29 cellular contexts compared by ENCODE assay signal in genomic region chr4:119589165-119589564, GRCh38. TPM values are rescaled to one million over a fixed set of nuclear protein-coding genes. Genes with fewer than 3 reads are reported as not detected.
DNase-seq lines count a peak whose midpoint lies in the region; ATAC-seq, FAIRE-seq and TF ChIP-seq lines count a peak whose summit lies in the region.
"Had no signal": no experiment of that assay in that cellular context is flagged by ENCODE, and none has a peak within 500 bp of the region (broad histone marks: within the 10 kb centered on the region; RNA-seq: fewer than 3 reads in every experiment).

No MANE protein-coding gene starts in this region.

- H3K27ac ChIP-seq in psoas muscle = peak overlapping the region; percentile 69
- H3K27ac ChIP-seq: A549, left lung, prostate gland, SK-N-MC, skin epidermis, upper lobe of right lung had no signal

- no peak overlapping the region for H3K4me3 ChIP-seq in fibroblast of the aortic adventitia (ENCODE audit: low read depth, low read length)
- H3K4me3 ChIP-seq in psoas muscle = peak overlapping the region; percentile 1
- no peak overlapping the region for H3K4me3 ChIP-seq in lower leg skin (ENCODE audit: low read depth, poor library complexity, severe bottlenecking)
- H3K4me3 ChIP-seq: A549, left lung, prostate gland, SK-N-MC, skin epidermis, upper lobe of right lung had no signal

- ATAC-seq in psoas muscle = peak; percentile 91 to 98 (median 94)
- ATAC-seq: A549; activated naive CD8-positive, alpha-beta T cell treated with anti-CD3 and anti-CD28 coated beads, Interleukin-2, amount 50 U/mL, for 24 hours; left lung; stimulated activated memory B cell treated with anti-CD40 and anti-IgM and Interleukin-4, amounts not matched to agents 10 μg/mL and 1 μg/mL and 100 μg/mL, for 72 hours; upper lobe of right lung had no signal

- TF ChIP-seq CTCF in fibroblast of the aortic adventitia (IDR thresholded peaks at IDR 0.05; ENCODE audit: insufficient read depth, low read length) (no peak), psoas muscle (IDR thresholded peaks at IDR 0.05) (no peak), lower leg skin (IDR thresholded peaks at IDR 0.05) (no peak)

- intact Hi-C loops in psoas muscle (cut with DNase I) (no loop called here), lower leg skin (cut with DNase I; ENCODE audit: low total_unique reads) (no loop called here)

- TF ChIP-seq POLR2A in lower leg skin (IDR thresholded peaks at IDR 0.05) = no peak
- no peak for TF ChIP-seq POLR2A in H54 (IDR thresholded peaks at IDR 0.05; ENCODE audit: low read depth, low read length)

- H3K27me3 ChIP-seq in psoas muscle (ENCODE audit: insufficient read depth in 3 of 3, low read length in 2 of 3) = no peaks in the 10 kb centered on the region
- H3K27me3 ChIP-seq: left lung, upper lobe of right lung had no signal

- DNase-seq in AG20443 (ENCODE audit: low spot score) (peak; percentile 20), OCI-M1 (lab: John Stamatoyannopoulos, UW) (peak; percentile 27), fibroblast of the aortic adventitia (ENCODE audit: low read depth) (peak; percentile 12), psoas muscle (no peak), COR-L47 (lab: John Stamatoyannopoulos, UW) (no peak), lower leg skin (ENCODE audit: low spot score in 2 of 2) (no peak), SHP77 treated with DMSO at 0.1 percent for 48 hours (lab: John Stamatoyannopoulos, UW) (no peak), H54 (ENCODE audit: insufficient read length, low spot score) (no peak)
- DNase-seq: activated CD4-positive, alpha-beta T cell treated with anti-CD3 and anti-CD28 coated beads, Interleukin-2, amount 50 U/mL, for 1 hour; activated CD4-positive, CD25-positive, alpha-beta regulatory T cell; activated naive CD4-positive, alpha-beta T cell; activated naive CD8-positive, alpha-beta T cell treated with anti-CD3 and anti-CD28 coated beads, Interleukin-2, amount 50 U/mL, for 24 hours; activated T-cell treated with anti-CD3 and anti-CD28 coated beads, Interleukin-2, amount 50 U/mL, for 48 hours; CD4-positive, alpha-beta memory T cell; DMS 273 treated with DMSO at 0.1 percent for 48 hours; erythroblast; H9; immature natural killer cell; left lung; naive B cell; NCI-H1092; NCI-H1694; NCI-H510A; upper lobe of right lung had no signal

- peaks cover 26% of the 10 kb centered on the region for H3K4me1 ChIP-seq in psoas muscle
- H3K4me1 ChIP-seq: A549, left lung, prostate gland, upper lobe of right lung had no signal

- FAIRE-seq in H54 (lab: Jason Lieb, UNC) = no peak
- FAIRE-seq: A549 had no signal

- no peaks in the 10 kb centered on the region for H3K36me3 ChIP-seq in psoas muscle (ENCODE audit: insufficient read depth in 1 of 2, low read depth in 1 of 2)
- H3K36me3 ChIP-seq: left lung, prostate gland, upper lobe of right lung had no signal

- no peaks in the 10 kb centered on the region for H3K9me3 ChIP-seq in psoas muscle
- H3K9me3 ChIP-seq: A549, left lung, prostate gland, upper lobe of right lung had no signal

RNA-seq across cellular contexts. Expression of gene PDE5A, which starts 39.4 kb away (rescaled TPM):
- 29.3 and 146 TPM in 2 replicates for total RNA-seq in fibroblast of the aortic adventitia (ENCODE audit: low replicate concordance)
- 10 to 100 TPM in 1 of 4 donors, 1 to 10 TPM in 3; 4.4 to 21.1 (median 7.4) TPM for total RNA-seq in psoas muscle
- polyA plus RNA-seq in psoas muscle = 1 to 10 TPM in 2 of 3 donors, under 1 TPM in 1; 0.60 to 4.3 (median 1.0) TPM
- total RNA-seq in lower leg skin = 10 to 100 TPM in 3 of 4 donors, 1 to 10 TPM in 1; 5.7 to 12.2 (median 11.8) TPM

Comparison
In these comparisons a context has a peak if more than half of its experiments do, and no peak if none do; other contexts are left out.
1. DNase-seq: peak in AG20443 (single experiment), OCI-M1 (single experiment) and fibroblast of the aortic adventitia (single experiment); none in psoas muscle (0 of 2), COR-L47 (single experiment), lower leg skin (0 of 2), SHP77 treated with DMSO at 0.1 percent for 48 hours (single experiment) and H54 (single experiment).